In genomic region chr12:32755051-32755653, GRCh38 we compare ENCODE assay signal across 8 cellular contexts. TPM values are rescaled to one million over a fixed set of nuclear protein-coding genes. Genes with fewer than 3 reads are reported as not detected.
DNase-seq lines count a peak whose midpoint lies in the region; ATAC-seq and TF ChIP-seq lines count a peak whose summit lies in the region.

No MANE protein-coding gene starts in this region.

- H3K36me3 ChIP-seq in lung (ENCODE audit: control insufficient read depth in 2 of 2, insufficient read depth in 2 of 2, low read length in 2 of 2): peaks cover 8 to 14% of the 10 kb centered on the region in 2 donors

- H3K4me1 ChIP-seq in lung (ENCODE audit: control insufficient read depth in 2 of 2, insufficient read depth in 2 of 2, low read length in 2 of 2): peaks cover 2 to 13% of the 10 kb centered on the region in 2 donors

- no peaks in the 10 kb centered on the region for H3K9me3 ChIP-seq in lung (ENCODE audit: control insufficient read depth in 2 of 2, insufficient read depth in 1 of 2, low read length in 1 of 2)

- TF ChIP-seq CTCF in lung (IDR thresholded peaks at IDR 0.05; ENCODE audit: control extremely low read depth, extremely low read depth): peak; percentile 48

- H3K4me3 ChIP-seq in lung: peak overlapping the region; percentile 85

- WGBS in lung, 2 donors: 0 to 1% methylated on average over 39 to 40 of the region's 40 CpGs

- H3K27ac ChIP-seq in lung (ENCODE audit: low read depth in 1 of 2, low read length in 1 of 2): peak overlapping the region; percentile 79

- no peaks in the 10 kb centered on the region for H3K27me3 ChIP-seq in lung (ENCODE audit: control insufficient read depth, insufficient read depth)

- DNase-seq in Ammon's horn (ENCODE audit: low spot score): peak; percentile 68
- peak; percentile 32 for DNase-seq in NCI-H510A (lab: John Stamatoyannopoulos, UW)
- peak; percentile 57 to 60 for DNase-seq in activated CD4-positive, alpha-beta T cell treated with anti-CD3 and anti-CD28 coated beads, Interleukin-2, amount 50 U/mL, for 4 hours
- peak; percentile 92 for DNase-seq in ecto neural progenitor cell (ENCODE audit: low spot score)
- DNase-seq in lung (ENCODE audit: low spot score): peak; percentile 73
- DNase-seq in stimulated activated CD4-positive, alpha-beta T cell treated with anti-CD3 and anti-CD28 coated beads, TNF-alpha, amount 100 ng/mL, for 48 hours (ENCODE audit: low read depth in 3 of 3): peak; percentile 33 to 63 (median 56)

- ATAC-seq in GM19025 (IDR thresholded peaks at IDR 0.05; ENCODE audit: low read depth, unreplicated experiment) (peak; percentile 59), HG03342 (IDR thresholded peaks at IDR 0.05; ENCODE audit: unreplicated experiment) (peak; percentile 70), lung (ENCODE audit: insufficient read depth, low FRiP score) (peak; percentile 69)

RNA-seq across cellular contexts. Expression of gene YARS2, which starts 0.5 kb away (rescaled TPM):
- 10 to 100 TPM; 12.7 to 27.2 TPM for total RNA-seq in lung
- 10 to 100 TPM in 1 of 2 donors, 1 to 10 TPM in 1; 9.0 to 21.0 TPM for polyA plus RNA-seq in lung

Comparison
In these comparisons a context has a peak if more than half of its experiments do, and no peak if none do; other contexts are left out.
1. Peak in every context shown above with its lines: DNase-seq, ATAC-seq, H3K4me3 ChIP-seq and H3K27ac ChIP-seq.
2. DNase-seq: peak in every context shown above with its lines; median percentile 92 in ecto neural progenitor cell; 73 in lung; 68 in Ammon's horn; 58 in activated CD4-positive, alpha-beta T cell treated with anti-CD3 and anti-CD28 coated beads, Interleukin-2, amount 50 U/mL, for 4 hours; 56 in stimulated activated CD4-positive, alpha-beta T cell treated with anti-CD3 and anti-CD28 coated beads, TNF-alpha, amount 100 ng/mL, for 48 hours; 32 in NCI-H510A.